Comparison of ENCODE assay signal across 8 cellular contexts in genomic region chr17:67825627-67826588, GRCh38. TPM values are rescaled to one million over a fixed set of nuclear protein-coding genes. Genes with fewer than 3 reads are reported as not detected.
DNase-seq lines count a peak whose midpoint lies in the region; TF ChIP-seq lines count a peak whose summit lies in the region.
"Not testable (repeated sequence)": the region's sequence is repeated elsewhere in the genome, so short reads cannot be mapped to it uniquely, and the experiment has no call there.

No MANE protein-coding gene starts in this region.

- peak overlapping the region; percentile 86 for H3K4me3 ChIP-seq in H7 (ENCODE audit: insufficient read depth, low read depth, low read length)

- peak; percentile 56 for DNase-seq in EL
- DNase-seq in H7: peak; percentile 78
- peak; percentile 31 for DNase-seq in LHCN-M2 (ENCODE audit: low read depth)
- peak; percentile 63 for DNase-seq in T follicular helper cell (ENCODE audit: low read depth)
- DNase-seq in germinal center (ENCODE audit: low spot score): peak; percentile 24
- peak; percentile 34 for DNase-seq in neural crest cell (ENCODE audit: low read depth, low spot score)
- DNase-seq in stimulated activated naive CD4-positive, alpha-beta T cell treated with Interleukin-2 at 50 U/mL for 16 hours (lab: John Stamatoyannopoulos, UW): peak; percentile 47

- H3K27me3 ChIP-seq in H7 (ENCODE audit: control insufficient read depth, insufficient read depth, low read length): not testable (repeated sequence)

- H3K36me3 ChIP-seq in H7 (replicated peaks; ENCODE audit: control insufficient read depth, insufficient read depth, low read length): not testable (repeated sequence)

- not testable (repeated sequence) for H3K27me3 Mint-ChIP-seq in activated naive CD4-positive, alpha-beta T cell treated with anti-CD3 and anti-CD28 coated beads, Interleukin-2, amount 50 U/mL, for 24 hours; neural crest cell (ENCODE audit: low read depth)

- H3K36me3 Mint-ChIP-seq in activated naive CD4-positive, alpha-beta T cell treated with anti-CD3 and anti-CD28 coated beads, Interleukin-2, amount 50 U/mL, for 24 hours; neural crest cell (ENCODE audit: low read depth): not testable (repeated sequence)

- H3K9me3 Mint-ChIP-seq in activated naive CD4-positive, alpha-beta T cell treated with anti-CD3 and anti-CD28 coated beads, Interleukin-2, amount 50 U/mL, for 24 hours; neural crest cell: not testable (repeated sequence)

- H3K4me3 Mint-ChIP-seq in activated naive CD4-positive, alpha-beta T cell treated with anti-CD3 and anti-CD28 coated beads, Interleukin-2, amount 50 U/mL, for 24 hours: peak overlapping the region; percentile 88
- peak overlapping the region; percentile 94 for H3K4me3 Mint-ChIP-seq in neural crest cell

- not testable (repeated sequence) for TF ChIP-seq CTCF in neural crest cell (conservative IDR thresholded peaks at IDR 0.05)

- H3K27ac Mint-ChIP-seq in activated naive CD4-positive, alpha-beta T cell treated with anti-CD3 and anti-CD28 coated beads, Interleukin-2, amount 50 U/mL, for 24 hours: peak overlapping the region; percentile 90
- peak overlapping the region; percentile 99 for H3K27ac Mint-ChIP-seq in neural crest cell (ENCODE audit: unreplicated experiment)

- peaks cover 42% of the 10 kb centered on the region for H3K4me1 Mint-ChIP-seq in activated naive CD4-positive, alpha-beta T cell treated with anti-CD3 and anti-CD28 coated beads, Interleukin-2, amount 50 U/mL, for 24 hours
- peaks cover 46% of the 10 kb centered on the region for H3K4me1 Mint-ChIP-seq in neural crest cell

RNA-seq across cellular contexts. Expression of gene BPTF, which starts 0.6 kb away (rescaled TPM):
- 52.2 and 65.2 TPM in 2 replicates for total RNA-seq in H7 (2014; rRNA removed; shearing (Covaris generic))
- total RNA-seq in LHCN-M2 (2014; rRNA removed) (18.0 and 24.1 TPM in 2 replicates), neural crest cell (158 and 161 TPM in 2 replicates)
- 10.0 TPM for polyA plus RNA-seq in LHCN-M2 (2012)

Comparison
In these comparisons a context has a peak if more than half of its experiments do, and no peak if none do; other contexts are left out.
1. Peak in every context shown above with its lines: DNase-seq and H3K4me3 ChIP-seq.
2. DNase-seq: peak in every context shown above with its lines; median percentile 78 in H7; 63 in T follicular helper cell; 56 in EL; 47 in stimulated activated naive CD4-positive, alpha-beta T cell treated with Interleukin-2 at 50 U/mL for 16 hours; 34 in neural crest cell; 31 in LHCN-M2; 24 in germinal center.